Comparison of ENCODE assay signal across 9 cellular contexts in genomic region chr9:21395778-21396717, GRCh38. TPM values are rescaled to one million over a fixed set of nuclear protein-coding genes. Genes with fewer than 3 reads are reported as not detected.
DNase-seq lines count a peak whose midpoint lies in the region; ATAC-seq and TF ChIP-seq lines count a peak whose summit lies in the region.
"Had no signal": no experiment of that assay in that cellular context is flagged by ENCODE, and none has a peak within 500 bp of the region (broad histone marks: within the 10 kb centered on the region; RNA-seq: fewer than 3 reads in every experiment).

No MANE protein-coding gene starts in this region.

- no peak for ATAC-seq in HG02571 (IDR thresholded peaks at IDR 0.05; ENCODE audit: unreplicated experiment)

- H3K4me1 Mint-ChIP-seq in neural crest cell = peaks cover 8% of the 10 kb centered on the region

- no peaks in the 10 kb centered on the region for H3K9me3 Mint-ChIP-seq in neural crest cell

- H3K27ac Mint-ChIP-seq in neural crest cell (ENCODE audit: unreplicated experiment) = peak overlapping the region; percentile 12

- no peaks in the 10 kb centered on the region for H3K36me3 Mint-ChIP-seq in neural crest cell (ENCODE audit: low read depth)

- DNase-seq in HCEC 1CT (peak; percentile 7), NCI-H345 (lab: John Stamatoyannopoulos, UW) (peak; percentile 28), fibroblast of mammary gland (ENCODE audit: low read depth) (no peak), neural crest cell (ENCODE audit: low read depth, low spot score) (peak; percentile 79), substantia nigra (lab: John Stamatoyannopoulos, UW) (peak in 42 of 49 donors; percentile 9 to 79 (median 48))
- DNase-seq in activated T-cell treated with anti-CD3 and anti-CD28 coated beads, Interleukin-2, amount 50 U/mL, for 1 hour = peak; percentile 73

- TF ChIP-seq CTCF in GM12875 (IDR thresholded peaks at IDR 0.05; ENCODE audit: borderline replicate concordance, insufficient read depth, low read depth, low read length) = peak; percentile 93
- peak; percentile 71 for TF ChIP-seq CTCF in fibroblast of mammary gland (conservative IDR thresholded peaks at IDR 0.05; ENCODE audit: control insufficient read depth, insufficient read depth, low read depth, low read length)
- TF ChIP-seq CTCF in neural crest cell (conservative IDR thresholded peaks at IDR 0.05) = peak; percentile 95

- H3K27ac ChIP-seq in substantia nigra (ENCODE audit: low read depth, low read length, poor library complexity, severe bottlenecking) = no peak overlapping the region

- H3K4me3 ChIP-seq in GM12875 (ENCODE audit: low read depth, low read length) (peak overlapping the region; percentile 57), fibroblast of mammary gland (ENCODE audit: control insufficient read depth, low read depth, low read length) (peak overlapping the region; percentile 39)

- H3K4me3 Mint-ChIP-seq in neural crest cell = peak overlapping the region; percentile 49

- peaks cover 65% of the 10 kb centered on the region for H3K27me3 Mint-ChIP-seq in neural crest cell (ENCODE audit: low read depth)

RNA-seq across cellular contexts. Expression of gene IFNA2, which starts 10.8 kb away (rescaled TPM):
- not detected in 2 replicates for total RNA-seq in neural crest cell
- total RNA-seq: subcutaneous adipose tissue had no signal

RNA-seq across cellular contexts. Expression of gene IFNA8, which starts 12.9 kb away (rescaled TPM):
- not detected in 2 replicates for total RNA-seq in neural crest cell
- total RNA-seq: subcutaneous adipose tissue had no signal

RNA-seq across cellular contexts. Expression of gene IFNA13, which starts 28.2 kb away (rescaled TPM):
- total RNA-seq in neural crest cell = not detected in 2 replicates
- total RNA-seq: subcutaneous adipose tissue had no signal

RNA-seq across cellular contexts. Expression of gene IFNA1, which starts 44.2 kb away (rescaled TPM):
- not detected in 2 replicates for total RNA-seq in neural crest cell
- total RNA-seq: subcutaneous adipose tissue had no signal

RNA-seq across cellular contexts. Expression of gene IFNA6, which starts 45.4 kb away (rescaled TPM):
- not detected in 2 replicates for total RNA-seq in neural crest cell
- total RNA-seq: subcutaneous adipose tissue had no signal
